Comparison of ENCODE assay signal across 1 cellular context in the genomic region with DNA sequence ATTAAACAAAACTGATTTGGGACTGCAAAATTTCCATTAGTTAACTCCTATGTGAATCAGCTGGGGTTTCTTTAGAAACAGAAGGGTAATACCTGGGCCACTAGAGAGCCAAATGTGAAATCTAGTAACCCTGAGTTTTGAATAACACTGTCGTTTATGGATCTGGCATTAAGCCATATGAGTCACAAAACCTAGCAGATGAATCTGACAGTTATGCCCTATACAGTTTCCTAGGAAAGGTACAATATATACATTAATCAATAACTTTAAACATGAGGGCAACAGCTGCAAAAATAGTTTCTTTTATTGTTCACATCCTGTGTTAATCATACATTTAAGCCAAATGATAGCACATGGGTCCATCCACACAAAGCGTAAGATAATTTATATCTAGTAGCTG.
A peak's percentile ranks its signal among the peaks of the same experiment; 100 is the strongest.
TF ChIP-seq lines count a peak whose summit lies in the region.

No MANE protein-coding gene starts in this region.

TF ChIP-seq in HEK293, 187 proteins besides CTCF, POLR2A, EP300 and RAD21 (continued from another document):
- TF ChIP-seq, protein P1, sequence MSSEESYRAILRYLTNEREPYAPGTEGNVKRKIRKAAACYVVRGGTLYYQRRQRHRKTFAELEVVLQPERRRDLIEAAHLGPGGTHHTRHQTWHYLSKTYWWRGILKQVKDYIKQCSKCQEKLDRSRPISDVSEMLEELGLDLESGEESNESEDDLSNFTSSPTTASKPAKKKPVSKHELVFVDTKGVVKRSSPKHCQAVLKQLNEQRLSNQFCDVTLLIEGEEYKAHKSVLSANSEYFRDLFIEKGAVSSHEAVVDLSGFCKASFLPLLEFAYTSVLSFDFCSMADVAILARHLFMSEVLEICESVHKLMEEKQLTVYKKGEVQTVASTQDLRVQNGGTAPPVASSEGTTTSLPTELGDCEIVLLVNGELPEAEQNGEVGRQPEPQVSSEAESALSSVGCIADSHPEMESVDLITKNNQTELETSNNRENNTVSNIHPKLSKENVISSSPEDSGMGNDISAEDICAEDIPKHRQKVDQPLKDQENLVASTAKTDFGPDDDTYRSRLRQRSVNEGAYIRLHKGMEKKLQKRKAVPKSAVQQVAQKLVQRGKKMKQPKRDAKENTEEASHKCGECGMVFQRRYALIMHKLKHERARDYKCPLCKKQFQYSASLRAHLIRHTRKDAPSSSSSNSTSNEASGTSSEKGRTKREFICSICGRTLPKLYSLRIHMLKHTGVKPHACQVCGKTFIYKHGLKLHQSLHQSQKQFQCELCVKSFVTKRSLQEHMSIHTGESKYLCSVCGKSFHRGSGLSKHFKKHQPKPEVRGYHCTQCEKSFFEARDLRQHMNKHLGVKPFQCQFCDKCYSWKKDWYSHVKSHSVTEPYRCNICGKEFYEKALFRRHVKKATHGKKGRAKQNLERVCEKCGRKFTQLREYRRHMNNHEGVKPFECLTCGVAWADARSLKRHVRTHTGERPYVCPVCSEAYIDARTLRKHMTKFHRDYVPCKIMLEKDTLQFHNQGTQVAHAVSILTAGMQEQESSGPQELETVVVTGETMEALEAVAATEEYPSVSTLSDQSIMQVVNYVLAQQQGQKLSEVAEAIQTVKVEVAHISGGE (tag by site-specific recombination; conservative IDR thresholded peaks at IDR 0.05; ENCODE audit: low read depth) = no peak
- TF ChIP-seq ZNF132 (tag by site-specific recombination; IDR thresholded peaks at IDR 0.05; ENCODE audit: borderline replicate concordance) (no peak), ZNF138 (tag by site-specific recombination; IDR thresholded peaks at IDR 0.05; ENCODE audit: borderline replicate concordance) (no peak), ZNF155 (tag by site-specific recombination; IDR thresholded peaks at IDR 0.05) (no peak), KLF7 (tag by site-specific recombination; IDR thresholded peaks at IDR 0.05; ENCODE audit: borderline replicate concordance) (no peak), EGR2 (tag by site-specific recombination; IDR thresholded peaks at IDR 0.05; ENCODE audit: low read depth) (no peak), ZNF785 (tag by site-specific recombination; IDR thresholded peaks at IDR 0.05) (no peak), ZNF404 (tag by site-specific recombination; IDR thresholded peaks at IDR 0.05) (no peak), OSR2 (tag by site-specific recombination; IDR thresholded peaks at IDR 0.05) (peak; percentile 20; the same call in 1 of the 2 replicates), SALL2 (tag by site-specific recombination; IDR thresholded peaks at IDR 0.05; ENCODE audit: borderline replicate concordance) (no peak), ZNF239 (tag by site-specific recombination; IDR thresholded peaks at IDR 0.05) (no peak), ZNF23 (tag by site-specific recombination; IDR thresholded peaks at IDR 0.05; ENCODE audit: borderline replicate concordance) (no peak), ZNF843 (tag by site-specific recombination; IDR thresholded peaks at IDR 0.05) (no peak), ZNF658 (tag by site-specific recombination; IDR thresholded peaks at IDR 0.05) (no peak), ZNF184 (tag by site-specific recombination; IDR thresholded peaks at IDR 0.05) (no peak), ZFP3 (tag by site-specific recombination; IDR thresholded peaks at IDR 0.05; ENCODE audit: low read depth) (no peak), ZNF10 (tag by site-specific recombination; IDR thresholded peaks at IDR 0.05) (no peak), SP7 (tag by site-specific recombination; IDR thresholded peaks at IDR 0.05) (peak; percentile 42), ZNF157 (tag by site-specific recombination; IDR thresholded peaks at IDR 0.05) (no peak), ZNF837 (tag by site-specific recombination; IDR thresholded peaks at IDR 0.05) (no peak), ZNF211 (tag by site-specific recombination; IDR thresholded peaks at IDR 0.05; ENCODE audit: low read depth) (no peak), ZNF391 (tag by site-specific recombination; IDR thresholded peaks at IDR 0.05; ENCODE audit: borderline replicate concordance, low read depth) (no peak), GLIS2 (tag by site-specific recombination; IDR thresholded peaks at IDR 0.05) (no peak), ZNF664 (tag by site-specific recombination; IDR thresholded peaks at IDR 0.05) (no peak), ZNF549 (tag by site-specific recombination; IDR thresholded peaks at IDR 0.05) (no peak)
- TF ChIP-seq, protein P2, sequence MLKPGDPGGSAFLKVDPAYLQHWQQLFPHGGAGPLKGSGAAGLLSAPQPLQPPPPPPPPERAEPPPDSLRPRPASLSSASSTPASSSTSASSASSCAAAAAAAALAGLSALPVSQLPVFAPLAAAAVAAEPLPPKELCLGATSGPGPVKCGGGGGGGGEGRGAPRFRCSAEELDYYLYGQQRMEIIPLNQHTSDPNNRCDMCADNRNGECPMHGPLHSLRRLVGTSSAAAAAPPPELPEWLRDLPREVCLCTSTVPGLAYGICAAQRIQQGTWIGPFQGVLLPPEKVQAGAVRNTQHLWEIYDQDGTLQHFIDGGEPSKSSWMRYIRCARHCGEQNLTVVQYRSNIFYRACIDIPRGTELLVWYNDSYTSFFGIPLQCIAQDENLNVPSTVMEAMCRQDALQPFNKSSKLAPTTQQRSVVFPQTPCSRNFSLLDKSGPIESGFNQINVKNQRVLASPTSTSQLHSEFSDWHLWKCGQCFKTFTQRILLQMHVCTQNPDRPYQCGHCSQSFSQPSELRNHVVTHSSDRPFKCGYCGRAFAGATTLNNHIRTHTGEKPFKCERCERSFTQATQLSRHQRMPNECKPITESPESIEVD (tag by site-specific recombination; IDR thresholded peaks at IDR 0.05) = peak; percentile 77
- TF ChIP-seq, protein P3, sequence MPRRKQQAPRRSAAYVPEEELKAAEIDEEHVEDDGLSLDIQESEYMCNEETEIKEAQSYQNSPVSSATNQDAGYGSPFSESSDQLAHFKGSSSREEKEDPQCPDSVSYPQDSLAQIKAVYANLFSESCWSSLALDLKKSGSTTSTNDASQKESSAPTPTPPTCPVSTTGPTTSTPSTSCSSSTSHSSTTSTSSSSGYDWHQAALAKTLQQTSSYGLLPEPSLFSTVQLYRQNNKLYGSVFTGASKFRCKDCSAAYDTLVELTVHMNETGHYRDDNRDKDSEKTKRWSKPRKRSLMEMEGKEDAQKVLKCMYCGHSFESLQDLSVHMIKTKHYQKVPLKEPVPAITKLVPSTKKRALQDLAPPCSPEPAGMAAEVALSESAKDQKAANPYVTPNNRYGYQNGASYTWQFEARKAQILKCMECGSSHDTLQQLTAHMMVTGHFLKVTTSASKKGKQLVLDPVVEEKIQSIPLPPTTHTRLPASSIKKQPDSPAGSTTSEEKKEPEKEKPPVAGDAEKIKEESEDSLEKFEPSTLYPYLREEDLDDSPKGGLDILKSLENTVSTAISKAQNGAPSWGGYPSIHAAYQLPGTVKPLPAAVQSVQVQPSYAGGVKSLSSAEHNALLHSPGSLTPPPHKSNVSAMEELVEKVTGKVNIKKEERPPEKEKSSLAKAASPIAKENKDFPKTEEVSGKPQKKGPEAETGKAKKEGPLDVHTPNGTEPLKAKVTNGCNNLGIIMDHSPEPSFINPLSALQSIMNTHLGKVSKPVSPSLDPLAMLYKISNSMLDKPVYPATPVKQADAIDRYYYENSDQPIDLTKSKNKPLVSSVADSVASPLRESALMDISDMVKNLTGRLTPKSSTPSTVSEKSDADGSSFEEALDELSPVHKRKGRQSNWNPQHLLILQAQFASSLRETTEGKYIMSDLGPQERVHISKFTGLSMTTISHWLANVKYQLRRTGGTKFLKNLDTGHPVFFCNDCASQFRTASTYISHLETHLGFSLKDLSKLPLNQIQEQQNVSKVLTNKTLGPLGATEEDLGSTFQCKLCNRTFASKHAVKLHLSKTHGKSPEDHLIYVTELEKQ (tag by site-specific recombination; IDR thresholded peaks at IDR 0.05; ENCODE audit: borderline replicate concordance) = 0 out of 2 replicates have a peak, but pooled peaks have one; percentile 23
- TF ChIP-seq, protein P4, sequence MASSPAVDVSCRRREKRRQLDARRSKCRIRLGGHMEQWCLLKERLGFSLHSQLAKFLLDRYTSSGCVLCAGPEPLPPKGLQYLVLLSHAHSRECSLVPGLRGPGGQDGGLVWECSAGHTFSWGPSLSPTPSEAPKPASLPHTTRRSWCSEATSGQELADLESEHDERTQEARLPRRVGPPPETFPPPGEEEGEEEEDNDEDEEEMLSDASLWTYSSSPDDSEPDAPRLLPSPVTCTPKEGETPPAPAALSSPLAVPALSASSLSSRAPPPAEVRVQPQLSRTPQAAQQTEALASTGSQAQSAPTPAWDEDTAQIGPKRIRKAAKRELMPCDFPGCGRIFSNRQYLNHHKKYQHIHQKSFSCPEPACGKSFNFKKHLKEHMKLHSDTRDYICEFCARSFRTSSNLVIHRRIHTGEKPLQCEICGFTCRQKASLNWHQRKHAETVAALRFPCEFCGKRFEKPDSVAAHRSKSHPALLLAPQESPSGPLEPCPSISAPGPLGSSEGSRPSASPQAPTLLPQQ (tag by site-specific recombination; IDR thresholded peaks at IDR 0.05) = no peak
- TF ChIP-seq, protein P5, sequence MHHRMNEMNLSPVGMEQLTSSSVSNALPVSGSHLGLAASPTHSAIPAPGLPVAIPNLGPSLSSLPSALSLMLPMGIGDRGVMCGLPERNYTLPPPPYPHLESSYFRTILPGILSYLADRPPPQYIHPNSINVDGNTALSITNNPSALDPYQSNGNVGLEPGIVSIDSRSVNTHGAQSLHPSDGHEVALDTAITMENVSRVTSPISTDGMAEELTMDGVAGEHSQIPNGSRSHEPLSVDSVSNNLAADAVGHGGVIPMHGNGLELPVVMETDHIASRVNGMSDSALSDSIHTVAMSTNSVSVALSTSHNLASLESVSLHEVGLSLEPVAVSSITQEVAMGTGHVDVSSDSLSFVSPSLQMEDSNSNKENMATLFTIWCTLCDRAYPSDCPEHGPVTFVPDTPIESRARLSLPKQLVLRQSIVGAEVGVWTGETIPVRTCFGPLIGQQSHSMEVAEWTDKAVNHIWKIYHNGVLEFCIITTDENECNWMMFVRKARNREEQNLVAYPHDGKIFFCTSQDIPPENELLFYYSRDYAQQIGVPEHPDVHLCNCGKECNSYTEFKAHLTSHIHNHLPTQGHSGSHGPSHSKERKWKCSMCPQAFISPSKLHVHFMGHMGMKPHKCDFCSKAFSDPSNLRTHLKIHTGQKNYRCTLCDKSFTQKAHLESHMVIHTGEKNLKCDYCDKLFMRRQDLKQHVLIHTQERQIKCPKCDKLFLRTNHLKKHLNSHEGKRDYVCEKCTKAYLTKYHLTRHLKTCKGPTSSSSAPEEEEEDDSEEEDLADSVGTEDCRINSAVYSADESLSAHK (tag by site-specific recombination; IDR thresholded peaks at IDR 0.05) = 0 out of 2 replicates have a peak, but pooled peaks have one; percentile 19
- TF ChIP-seq, protein P6, sequence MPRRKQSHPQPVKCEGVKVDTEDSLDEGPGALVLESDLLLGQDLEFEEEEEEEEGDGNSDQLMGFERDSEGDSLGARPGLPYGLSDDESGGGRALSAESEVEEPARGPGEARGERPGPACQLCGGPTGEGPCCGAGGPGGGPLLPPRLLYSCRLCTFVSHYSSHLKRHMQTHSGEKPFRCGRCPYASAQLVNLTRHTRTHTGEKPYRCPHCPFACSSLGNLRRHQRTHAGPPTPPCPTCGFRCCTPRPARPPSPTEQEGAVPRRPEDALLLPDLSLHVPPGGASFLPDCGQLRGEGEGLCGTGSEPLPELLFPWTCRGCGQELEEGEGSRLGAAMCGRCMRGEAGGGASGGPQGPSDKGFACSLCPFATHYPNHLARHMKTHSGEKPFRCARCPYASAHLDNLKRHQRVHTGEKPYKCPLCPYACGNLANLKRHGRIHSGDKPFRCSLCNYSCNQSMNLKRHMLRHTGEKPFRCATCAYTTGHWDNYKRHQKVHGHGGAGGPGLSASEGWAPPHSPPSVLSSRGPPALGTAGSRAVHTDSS (tag by site-specific recombination; IDR thresholded peaks at IDR 0.05) = no peak
